In genomic region chr15:32683231-32683630, GRCh38 we compare ENCODE assay signal across 17 cellular contexts. TPM values are rescaled to one million over a fixed set of nuclear protein-coding genes. Genes with fewer than 3 reads are reported as not detected.
A peak's percentile ranks its signal among the peaks of the same experiment; 100 is the strongest.
DNase-seq lines count a peak whose midpoint lies in the region; ATAC-seq, FAIRE-seq and TF ChIP-seq lines count a peak whose summit lies in the region.
"Had no signal": no experiment of that assay in that cellular context is flagged by ENCODE, and none has a peak within 500 bp of the region (broad histone marks: within the 10 kb centered on the region; RNA-seq: fewer than 3 reads in every experiment).

No MANE protein-coding gene starts in this region.

- no peak for FAIRE-seq in H54 (lab: Jason Lieb, UNC)

- H3K4me2 ChIP-seq in fibroblast of lung (ENCODE audit: extremely low read depth, insufficient read depth, low read length) (no peak overlapping the region), skeletal muscle satellite cell (ENCODE audit: low read length) (peak overlapping the region; percentile 56)

- no peaks in the 10 kb centered on the region for H4K20me1 ChIP-seq in fibroblast of lung (ENCODE audit: control insufficient read depth, extremely low read depth, insufficient read depth, low read length)

- H3K27me3 ChIP-seq in fibroblast of lung (ENCODE audit: control insufficient read depth, insufficient read depth, low read length): no peaks in the 10 kb centered on the region
- no peaks in the 10 kb centered on the region for H3K27me3 ChIP-seq in skeletal muscle satellite cell (ENCODE audit: control insufficient read depth, insufficient read depth, low read length)

- peak overlapping the region; percentile 39 for H3K27ac ChIP-seq in fibroblast of lung (ENCODE audit: insufficient read depth, low read length)
- H3K27ac ChIP-seq: HL-60 had no signal

- H3K4me3 ChIP-seq in fibroblast of lung (replicated peaks in 1 of 4; ENCODE audit: control extremely low read depth in 1 of 4, insufficient read depth in 1 of 4, low read depth in 3 of 4, low read length in 4 of 4) (no peak overlapping the region), skeletal muscle satellite cell (ENCODE audit: low read length) (peak overlapping the region; percentile 18)

- no peaks in the 10 kb centered on the region for H3K9me3 ChIP-seq in fibroblast of lung (ENCODE audit: control insufficient read depth, insufficient read depth, low read depth, low read length)
- no peaks in the 10 kb centered on the region for H3K9me3 ChIP-seq in skeletal muscle satellite cell (replicated peaks; ENCODE audit: low read length)

- no peak overlapping the region for H2AFZ ChIP-seq in fibroblast of lung (ENCODE audit: low read length)

- no peak for TF ChIP-seq POLR2A in H54 (IDR thresholded peaks at IDR 0.05; ENCODE audit: low read depth, low read length)

- no peaks in the 10 kb centered on the region for H3K79me2 ChIP-seq in fibroblast of lung (ENCODE audit: control insufficient read depth, insufficient read depth, low read length)

- H3K4me1 ChIP-seq in fibroblast of lung (ENCODE audit: control insufficient read depth, extremely low read depth, insufficient read depth, low read length): peaks cover 21% of the 10 kb centered on the region
- peaks cover 62% of the 10 kb centered on the region for H3K4me1 ChIP-seq in skeletal muscle satellite cell (ENCODE audit: control insufficient read depth, insufficient read depth, low read length)

- no peaks in the 10 kb centered on the region for H3K36me3 ChIP-seq in fibroblast of lung (ENCODE audit: control insufficient read depth, insufficient read depth, low read length)
- no peaks in the 10 kb centered on the region for H3K36me3 ChIP-seq in skeletal muscle satellite cell (ENCODE audit: insufficient read depth, low read length)

- H3K9ac ChIP-seq in fibroblast of lung (ENCODE audit: insufficient read depth, low read length) (no peak overlapping the region), skeletal muscle satellite cell (ENCODE audit: low read depth, low read length) (peak overlapping the region; percentile 81)

- ATAC-seq in SK-N-SH treated with all-trans-retinoic acid at 6 μM for 48 hours (peak; percentile 3; the same call in 2 of the 3 replicates), GM21576 (IDR thresholded peaks at IDR 0.05; ENCODE audit: unreplicated experiment) (no peak), HG02852 (IDR thresholded peaks at IDR 0.05; ENCODE audit: unreplicated experiment) (no peak)
- ATAC-seq: CD8-positive, alpha-beta T cell had no signal

- TF ChIP-seq CTCF in fibroblast of lung (conservative IDR thresholded peaks at IDR 0.05 in 1 of 2, IDR thresholded peaks at IDR 0.05 in 1 of 2; ENCODE audit: low read depth in 1 of 2, low read length in 2 of 2): no peak

- peak; percentile 52 for DNase-seq in HCEC 1CT
- peak in 1 of 2 donors; percentile 39 for DNase-seq in fibroblast of lung (ENCODE audit: low read depth in 2 of 2)
- no peak for DNase-seq in stimulated activated CD4-positive, alpha-beta T cell treated with anti-CD3 and anti-CD28 coated beads, Interleukin-15, amount 100 ng/mL, for 24 hours
- DNase-seq in H54 (ENCODE audit: insufficient read length, low spot score): no peak
- DNase-seq: CD8-positive, alpha-beta T cell; KG1; MM.1S; NCI-H1105; NCI-H1694 treated with DMSO at 0.1 percent for 48 hours; NCI-H345; NCI-H69; Right ventricle myocardium superior had no signal

TF ChIP-seq in SK-N-SH treated with all-trans-retinoic acid at 6 μM for 48 hours, 23 proteins besides CTCF, POLR2A, EP300 and RAD21:
- no peak for TF ChIP-seq TCF4 (CRISPR knock-in tag; IDR thresholded peaks at IDR 0.05; ENCODE audit: borderline replicate concordance)
TF ChIP-seq in SK-N-SH treated with all-trans-retinoic acid at 6 μM for 48 hours: peak in this region for 0.

RNA-seq across cellular contexts. Expression of gene GREM1, which starts 34.6 kb away (rescaled TPM):
- total RNA-seq in fibroblast of lung: 113 and 364 TPM in 2 replicates
- polyA plus RNA-seq in fibroblast of lung: 489 and 1,863 TPM in 2 replicates
- 296 and 1,126 TPM in 2 replicates for polyA plus RNA-seq in fibroblast of lung (2012)
- polyA minus RNA-seq in fibroblast of lung (ENCODE audit: low replicate concordance): 518 and 1,500 TPM in 2 replicates
- total RNA-seq in skeletal muscle satellite cell (2012; rRNA removed): 3.0 and 4.4 TPM in 2 replicates
- total RNA-seq: CD8-positive, alpha-beta T cell; Right ventricle myocardium superior had no signal

RNA-seq across cellular contexts. Expression of gene SCG5, which starts 41.7 kb away (rescaled TPM):
- 39.8 and 46.2 TPM in 2 replicates for total RNA-seq in fibroblast of lung
- 15.9 and 27.8 TPM in 2 replicates for polyA plus RNA-seq in fibroblast of lung
- polyA plus RNA-seq in fibroblast of lung (2012): 14.1 and 19.4 TPM in 2 replicates
- 4.1 TPM in 1 of 2 replicates, not detected in the other for polyA minus RNA-seq in fibroblast of lung (ENCODE audit: low replicate concordance)
- total RNA-seq in skeletal muscle satellite cell (2012; rRNA removed): 3.8 and 5.7 TPM in 2 replicates
- total RNA-seq: CD8-positive, alpha-beta T cell; Right ventricle myocardium superior had no signal
